Comparison of ENCODE assay signal across 12 cellular contexts in the genomic region with DNA sequence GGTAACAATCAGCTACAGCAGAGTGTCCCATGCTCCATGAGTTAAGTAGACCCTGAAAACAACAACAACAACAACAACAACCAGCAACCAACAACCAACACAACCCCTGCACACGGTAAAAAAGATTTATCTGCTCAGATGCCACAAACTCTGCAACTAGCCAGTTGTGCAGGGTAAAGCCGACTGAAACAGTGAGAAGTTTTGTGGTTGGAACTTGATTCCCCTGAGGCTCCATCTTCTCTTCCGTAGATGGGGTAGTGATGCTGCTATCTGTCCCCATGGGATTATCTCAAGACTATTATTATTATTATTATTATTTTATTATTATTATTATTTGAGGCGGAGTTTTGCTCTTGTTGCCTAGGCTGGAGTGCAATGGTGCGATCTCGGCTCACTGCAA. TPM values are rescaled to one million over a fixed set of nuclear protein-coding genes. Genes with fewer than 3 reads are reported as not detected.
DNase-seq lines count a peak whose midpoint lies in the region; ATAC-seq and TF ChIP-seq lines count a peak whose summit lies in the region.
"Had no signal": no experiment of that assay in that cellular context is flagged by ENCODE, and none has a peak within 500 bp of the region (broad histone marks: within the 10 kb centered on the region; RNA-seq: fewer than 3 reads in every experiment).

No MANE protein-coding gene starts in this region.

- H3K27ac ChIP-seq in Karpas-422 (ENCODE audit: low read length) = no peak overlapping the region
- H3K27ac ChIP-seq: left lung had no signal

- no peaks in the 10 kb centered on the region for H3K9me2 ChIP-seq in Karpas-422 (replicated peaks; ENCODE audit: insufficient read depth, low read length)

- no peaks in the 10 kb centered on the region for H4K20me1 ChIP-seq in Karpas-422 (ENCODE audit: insufficient read depth, low read depth, low read length)

- H3K27me3 ChIP-seq in Karpas-422 (ENCODE audit: low read length) = no peaks in the 10 kb centered on the region
- H3K27me3 ChIP-seq: left lung had no signal

- H3K9me3 ChIP-seq in Karpas-422 (ENCODE audit: low read length) = no peaks in the 10 kb centered on the region
- H3K9me3 ChIP-seq in mucosa of descending colon = no peaks in the 10 kb centered on the region
- H3K9me3 ChIP-seq: left lung had no signal

- DNase-seq in GM13976 (ENCODE audit: low spot score) (peak; percentile 50), Karpas-422 (peak; percentile 66), mucosa of descending colon (no peak), occipital lobe (lab: John Stamatoyannopoulos, UW) (no peak), SW 1271 (lab: John Stamatoyannopoulos, UW) (no peak)
- DNase-seq in stimulated activated CD4-positive, alpha-beta T cell treated with anti-CD3 and anti-CD28 coated beads, Interleukin-2, amount 100 ng/mL, for 48 hours = no peak
- DNase-seq: activated CD4-positive, CD25-positive, alpha-beta regulatory T cell; activated gamma-delta T cell; left lung; NCI-H187 had no signal

- no peak for TF ChIP-seq CTCF in GM13976 (IDR thresholded peaks at IDR 0.05; ENCODE audit: borderline replicate concordance, control extremely low read depth, extremely low read depth, insufficient read depth, missing control alignments)
- TF ChIP-seq CTCF in mucosa of descending colon (IDR thresholded peaks at IDR 0.05) = no peak

- H3K4me1 ChIP-seq in Karpas-422 (ENCODE audit: low read length) (peaks cover 24% of the 10 kb centered on the region), mucosa of descending colon (ENCODE audit: low read depth) (peaks cover 3% of the 10 kb centered on the region)

- H3K4me2 ChIP-seq in Karpas-422 (ENCODE audit: low read depth, low read length, poor library complexity, severe bottlenecking) = peak overlapping the region; percentile 13

- peak; percentile 30 for ATAC-seq in GM19468 (IDR thresholded peaks at IDR 0.05; ENCODE audit: extremely low read depth, unreplicated experiment)
- peak; percentile 41 for ATAC-seq in HG02970 (IDR thresholded peaks at IDR 0.05; ENCODE audit: low FRiP score, unreplicated experiment)
- no peak for ATAC-seq in mucosa of descending colon
- ATAC-seq: left lung had no signal

- H3K4me3 ChIP-seq in Karpas-422 (ENCODE audit: low read length) (no peak overlapping the region), mucosa of descending colon (no peak overlapping the region)
- H3K4me3 ChIP-seq: left lung had no signal

- no peaks in the 10 kb centered on the region for H3K79me2 ChIP-seq in Karpas-422 (ENCODE audit: low read length)

- no peaks in the 10 kb centered on the region for H3K36me3 ChIP-seq in Karpas-422 (ENCODE audit: insufficient read depth, low read length)
- H3K36me3 ChIP-seq in mucosa of descending colon (ENCODE audit: low read depth) = no peaks in the 10 kb centered on the region
- H3K36me3 ChIP-seq: left lung had no signal

- intact Hi-C loops in mucosa of descending colon (cut with DNase I, micrococcal nuclease) = no loop called here

- H3K9ac ChIP-seq in Karpas-422 (ENCODE audit: low read length) = no peak overlapping the region

- H2AFZ ChIP-seq in Karpas-422 (ENCODE audit: low read length) = no peak overlapping the region

- in situ Hi-C loops in GM13976 (cut with MboI; ENCODE audit: low sequenced_read_pairs, unreplicated experiment) = no loop called here

RNA-seq across cellular contexts. Expression of gene RAPGEF2, which starts 50.6 kb away (rescaled TPM):
- total RNA-seq in Karpas-422 (2014; rRNA removed; shearing (Covaris generic); ENCODE audit: low replicate concordance) = 5.4 and 7.3 TPM in 2 replicates
- total RNA-seq in mucosa of descending colon (10 to 100 TPM; 42.8 to 68.2 (median 55.1) TPM), occipital lobe (251 TPM)

Comparison
In these comparisons a context has a peak if more than half of its experiments do, and no peak if none do; other contexts are left out.
1. DNase-seq: peak in GM13976 (single experiment) and Karpas-422 (single experiment); none in mucosa of descending colon (0 of 3), stimulated activated CD4-positive, alpha-beta T cell treated with anti-CD3 and anti-CD28 coated beads, Interleukin-2, amount 100 ng/mL, for 48 hours (0 of 2), occipital lobe (single experiment) and SW 1271 (0 of 2).